Comparison of ENCODE assay signal across 8 cellular contexts in the genomic region with DNA sequence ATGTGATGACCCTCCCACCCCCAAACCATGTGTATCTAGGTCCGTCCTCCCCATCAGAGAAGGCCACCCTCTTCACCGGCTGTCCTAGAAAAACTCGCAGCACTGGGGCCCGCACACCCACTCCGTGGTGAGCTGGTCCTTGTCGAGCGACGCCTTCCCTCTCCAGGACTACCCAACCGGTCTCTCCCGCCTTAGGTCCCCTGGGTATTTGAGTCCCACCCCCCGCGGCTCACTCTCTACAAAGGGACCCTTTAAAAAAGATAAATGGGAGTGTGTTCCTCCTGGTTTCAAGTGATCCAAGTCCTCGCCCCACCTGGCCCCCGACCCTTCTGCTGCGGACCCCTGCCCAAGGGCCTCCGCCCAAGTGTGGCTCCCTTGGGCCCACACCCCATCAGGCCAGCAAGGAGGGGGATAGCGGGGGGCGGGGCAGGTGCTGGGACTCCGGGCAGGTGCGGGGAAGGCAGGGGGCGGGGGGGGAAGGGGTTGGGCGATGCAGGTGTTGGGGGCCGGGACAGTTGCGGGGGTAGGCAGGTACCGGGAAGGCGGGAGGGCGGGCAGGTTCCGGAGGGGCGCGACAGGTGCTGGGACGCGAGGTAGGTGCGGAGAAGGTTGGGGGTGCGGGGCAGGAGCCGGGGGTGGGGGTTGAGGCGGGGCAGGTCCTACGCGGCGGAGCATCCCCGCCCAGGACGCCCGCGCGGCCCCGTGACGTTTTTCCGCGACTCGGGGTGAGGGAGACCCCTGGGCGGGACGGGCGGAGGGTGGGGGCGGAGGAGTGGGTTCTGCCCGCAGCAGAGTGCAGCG. TPM values are rescaled to one million over a fixed set of nuclear protein-coding genes. Genes with fewer than 3 reads are reported as not detected.
A peak's percentile ranks its signal among the peaks of the same experiment; 100 is the strongest.
DNase-seq lines count a peak whose midpoint lies in the region; ATAC-seq and TF ChIP-seq lines count a peak whose summit lies in the region.

No MANE protein-coding gene starts in this region.

- ATAC-seq in omental fat pad (ENCODE audit: low FRiP score) (peak; percentile 29), HG02798 (IDR thresholded peaks at IDR 0.05; ENCODE audit: poor library complexity, unreplicated experiment) (no peak)

- H3K27ac ChIP-seq in C4-2B, result peak overlapping the region; percentile 32; the same call in 1 of the 2 replicates

- no peaks in the 10 kb centered on the region for H3K27me3 ChIP-seq in MG63

- peak overlapping the region; percentile 42 for H3K4me3 ChIP-seq in MG63

- no peak for DNase-seq in MG63
- DNase-seq in effector CD8-positive, alpha-beta T cell (lab: John Stamatoyannopoulos, UW), result peak; percentile 40
- no peak for DNase-seq in omental fat pad (ENCODE audit: low spot score)
- DNase-seq in AG20443 (ENCODE audit: low spot score), result no peak
- no peak for DNase-seq in OCI-M1 (lab: John Stamatoyannopoulos, UW)
- DNase-seq in ecto neural progenitor cell (ENCODE audit: low spot score), result no peak

- TF ChIP-seq CTCF in C4-2B (conservative IDR thresholded peaks at IDR 0.05), result no peak
- no peak for TF ChIP-seq CTCF in omental fat pad (IDR thresholded peaks at IDR 0.05)

- no peaks in the 10 kb centered on the region for H3K9me3 ChIP-seq in MG63

- H3K36me3 ChIP-seq in MG63, result no peaks in the 10 kb centered on the region

RNA-seq across cellular contexts. Expression of a gene that starts 0.9 kb away (rescaled TPM):
- 11.9 and 36.0 TPM in 2 replicates for total RNA-seq in MG63 (2014; rRNA removed; shearing (Covaris generic); ENCODE audit: low replicate concordance)
- total RNA-seq in omental fat pad, result 10 to 100 TPM; 23.4 to 39.2 (median 33.3) TPM

RNA-seq across cellular contexts. Expression of a gene that starts 14.2 kb away (rescaled TPM):
- total RNA-seq in MG63 (2014; rRNA removed; shearing (Covaris generic); ENCODE audit: low replicate concordance), result 19.0 and 33.8 TPM in 2 replicates
- 10 to 100 TPM in 3 of 4 donors, 1 to 10 TPM in 1; 9.5 to 22.1 (median 11.7) TPM for total RNA-seq in omental fat pad

RNA-seq across cellular contexts. Expression of a gene that starts 14.3 kb away (rescaled TPM):
- total RNA-seq in MG63 (2014; rRNA removed; shearing (Covaris generic); ENCODE audit: low replicate concordance), result 64.5 and 157 TPM in 2 replicates
- 100 to 1,000 TPM in 1 of 4 donors, 10 to 100 TPM in 3; 57.6 to 103 (median 76.8) TPM for total RNA-seq in omental fat pad

RNA-seq across cellular contexts. Expression of a gene that starts 25.8 kb away (rescaled TPM):
- total RNA-seq in MG63 (2014; rRNA removed; shearing (Covaris generic); ENCODE audit: low replicate concordance), result 28.8 and 69.1 TPM in 2 replicates
- 10 to 100 TPM; 14.4 to 40.5 (median 29.1) TPM for total RNA-seq in omental fat pad

RNA-seq across cellular contexts. Expression of a gene that starts 52.9 kb away (rescaled TPM):
- 57.4 and 62.2 TPM in 2 replicates for total RNA-seq in MG63 (2014; rRNA removed; shearing (Covaris generic); ENCODE audit: low replicate concordance)
- total RNA-seq in omental fat pad, result 10 to 100 TPM; 41.2 to 82.9 (median 66.6) TPM
